Comparison of ENCODE assay signal across 1 cellular context in the genomic region with DNA sequence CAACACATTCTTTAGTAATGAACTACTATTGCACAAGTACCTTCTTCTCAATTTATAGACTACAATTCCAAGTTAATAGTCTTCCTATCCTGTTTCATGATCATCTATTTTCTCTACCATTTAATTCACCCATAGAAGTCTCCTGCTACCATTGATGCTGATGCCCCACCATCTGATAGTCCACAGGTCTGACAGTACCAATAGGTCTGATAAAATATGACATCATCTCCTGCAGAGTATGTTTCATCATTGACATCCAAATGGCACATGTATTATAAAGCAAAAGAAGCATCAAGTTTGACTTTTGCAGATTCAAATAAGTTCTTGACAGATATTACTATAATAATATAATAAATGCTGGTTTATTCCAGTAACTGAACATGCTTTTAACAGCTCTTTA.
TF ChIP-seq lines count a peak whose summit lies in the region.

No MANE protein-coding gene starts in this region.

TF ChIP-seq in HepG2, 621 proteins besides CTCF, POLR2A, EP300 and RAD21:
- TF ChIP-seq, protein P1, sequence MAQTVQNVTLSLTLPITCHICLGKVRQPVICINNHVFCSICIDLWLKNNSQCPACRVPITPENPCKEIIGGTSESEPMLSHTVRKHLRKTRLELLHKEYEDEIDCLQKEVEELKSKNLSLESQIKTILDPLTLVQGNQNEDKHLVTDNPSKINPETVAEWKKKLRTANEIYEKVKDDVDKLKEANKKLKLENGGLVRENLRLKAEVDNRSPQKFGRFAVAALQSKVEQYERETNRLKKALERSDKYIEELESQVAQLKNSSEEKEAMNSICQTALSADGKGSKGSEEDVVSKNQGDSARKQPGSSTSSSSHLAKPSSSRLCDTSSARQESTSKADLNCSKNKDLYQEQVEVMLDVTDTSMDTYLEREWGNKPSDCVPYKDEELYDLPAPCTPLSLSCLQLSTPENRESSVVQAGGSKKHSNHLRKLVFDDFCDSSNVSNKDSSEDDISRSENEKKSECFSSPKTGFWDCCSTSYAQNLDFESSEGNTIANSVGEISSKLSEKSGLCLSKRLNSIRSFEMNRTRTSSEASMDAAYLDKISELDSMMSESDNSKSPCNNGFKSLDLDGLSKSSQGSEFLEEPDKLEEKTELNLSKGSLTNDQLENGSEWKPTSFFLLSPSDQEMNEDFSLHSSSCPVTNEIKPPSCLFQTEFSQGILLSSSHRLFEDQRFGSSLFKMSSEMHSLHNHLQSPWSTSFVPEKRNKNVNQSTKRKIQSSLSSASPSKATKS (CRISPR knock-in tag; IDR thresholded peaks at IDR 0.05) = no peak
- TF ChIP-seq NFRKB (IDR thresholded peaks at IDR 0.05) (no peak), BHLHE40 (IDR thresholded peaks at IDR 0.05; ENCODE audit: low read length) (no peak), ZNF572 (CRISPR knock-in tag; IDR thresholded peaks at IDR 0.05) (no peak), ATF7 (IDR thresholded peaks at IDR 0.05) (peak; percentile 87), ATF7 (CRISPR knock-in tag; IDR thresholded peaks at IDR 0.05) (no peak), PCBP1 (IDR thresholded peaks at IDR 0.05; ENCODE audit: borderline replicate concordance, low read depth, low read length) (no peak)
- TF ChIP-seq, protein P2, sequence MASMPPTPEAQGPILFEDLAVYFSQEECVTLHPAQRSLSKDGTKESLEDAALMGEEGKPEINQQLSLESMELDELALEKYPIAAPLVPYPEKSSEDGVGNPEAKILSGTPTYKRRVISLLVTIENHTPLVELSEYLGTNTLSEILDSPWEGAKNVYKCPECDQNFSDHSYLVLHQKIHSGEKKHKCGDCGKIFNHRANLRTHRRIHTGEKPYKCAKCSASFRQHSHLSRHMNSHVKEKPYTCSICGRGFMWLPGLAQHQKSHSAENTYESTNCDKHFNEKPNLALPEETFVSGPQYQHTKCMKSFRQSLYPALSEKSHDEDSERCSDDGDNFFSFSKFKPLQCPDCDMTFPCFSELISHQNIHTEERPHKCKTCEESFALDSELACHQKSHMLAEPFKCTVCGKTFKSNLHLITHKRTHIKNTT (CRISPR knock-in tag; IDR thresholded peaks at IDR 0.05) = no peak
- TF ChIP-seq, protein P3, sequence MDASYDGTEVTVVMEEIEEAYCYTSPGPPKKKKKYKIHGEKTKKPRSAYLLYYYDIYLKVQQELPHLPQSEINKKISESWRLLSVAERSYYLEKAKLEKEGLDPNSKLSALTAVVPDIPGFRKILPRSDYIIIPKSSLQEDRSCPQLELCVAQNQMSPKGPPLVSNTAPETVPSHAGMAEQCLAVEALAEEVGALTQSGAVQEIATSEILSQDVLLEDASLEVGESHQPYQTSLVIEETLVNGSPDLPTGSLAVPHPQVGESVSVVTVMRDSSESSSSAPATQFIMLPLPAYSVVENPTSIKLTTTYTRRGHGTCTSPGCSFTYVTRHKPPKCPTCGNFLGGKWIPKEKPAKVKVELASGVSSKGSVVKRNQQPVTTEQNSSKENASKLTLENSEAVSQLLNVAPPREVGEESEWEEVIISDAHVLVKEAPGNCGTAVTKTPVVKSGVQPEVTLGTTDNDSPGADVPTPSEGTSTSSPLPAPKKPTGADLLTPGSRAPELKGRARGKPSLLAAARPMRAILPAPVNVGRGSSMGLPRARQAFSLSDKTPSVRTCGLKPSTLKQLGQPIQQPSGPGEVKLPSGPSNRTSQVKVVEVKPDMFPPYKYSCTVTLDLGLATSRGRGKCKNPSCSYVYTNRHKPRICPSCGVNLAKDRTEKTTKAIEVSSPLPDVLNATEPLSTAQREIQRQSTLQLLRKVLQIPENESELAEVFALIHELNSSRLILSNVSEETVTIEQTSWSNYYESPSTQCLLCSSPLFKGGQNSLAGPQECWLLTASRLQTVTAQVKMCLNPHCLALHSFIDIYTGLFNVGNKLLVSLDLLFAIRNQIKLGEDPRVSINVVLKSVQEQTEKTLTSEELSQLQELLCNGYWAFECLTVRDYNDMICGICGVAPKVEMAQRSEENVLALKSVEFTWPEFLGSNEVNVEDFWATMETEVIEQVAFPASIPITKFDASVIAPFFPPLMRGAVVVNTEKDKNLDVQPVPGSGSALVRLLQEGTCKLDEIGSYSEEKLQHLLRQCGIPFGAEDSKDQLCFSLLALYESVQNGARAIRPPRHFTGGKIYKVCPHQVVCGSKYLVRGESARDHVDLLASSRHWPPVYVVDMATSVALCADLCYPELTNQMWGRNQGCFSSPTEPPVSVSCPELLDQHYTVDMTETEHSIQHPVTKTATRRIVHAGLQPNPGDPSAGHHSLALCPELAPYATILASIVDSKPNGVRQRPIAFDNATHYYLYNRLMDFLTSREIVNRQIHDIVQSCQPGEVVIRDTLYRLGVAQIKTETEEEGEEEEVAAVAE (CRISPR knock-in tag; IDR thresholded peaks at IDR 0.05; ENCODE audit: borderline replicate concordance) = no peak
